ENCODE assay signal across 13 cellular contexts in the genomic region with DNA sequence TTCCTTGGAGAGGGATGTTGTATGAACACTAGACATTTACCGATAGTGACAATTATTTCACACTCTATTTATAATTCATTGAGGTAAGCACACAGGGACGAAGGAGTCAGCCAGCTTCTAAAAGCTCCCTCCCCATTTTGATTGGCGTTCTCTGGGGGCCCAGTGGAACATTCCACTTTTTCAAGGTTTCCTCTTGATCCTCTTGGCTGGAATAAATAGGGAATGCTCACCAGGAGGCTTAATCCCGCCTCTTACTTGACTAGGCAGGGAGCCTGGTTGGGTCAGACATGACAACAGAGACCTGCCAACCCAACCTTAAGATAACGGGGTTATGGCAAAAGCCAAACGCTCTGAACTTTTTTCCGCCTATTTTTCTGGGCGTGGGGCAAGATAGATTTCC. TPM values are rescaled to one million over a fixed set of nuclear protein-coding genes. Genes with fewer than 3 reads are reported as not detected.
DNase-seq lines count a peak whose midpoint lies in the region; ATAC-seq, FAIRE-seq and TF ChIP-seq lines count a peak whose summit lies in the region.
"Had no signal": no experiment of that assay in that cellular context is flagged by ENCODE, and none has a peak within 500 bp of the region (broad histone marks: within the 10 kb centered on the region; RNA-seq: fewer than 3 reads in every experiment).

No MANE protein-coding gene starts in this region.

- H2AFZ ChIP-seq in astrocyte (ENCODE audit: low read depth, low read length) = no peak overlapping the region

- CTCF ChIA-PET in activated CD4-positive, alpha-beta T cell treated with anti-CD3 and anti-CD28 coated beads, Interleukin-2, amount 10 ng/mL, durations not matched to agents 7 days and 5 days (lab: Charles Lee) = interaction anchor here (0.6 kb wide), 1 partner anchor 28 kb away, joined by 3 read pairs; no protein-coding TSS in a partner anchor

- H3K4me3 ChIP-seq in astrocyte (ENCODE audit: insufficient read depth, low read depth, low read length) (no peak overlapping the region), iPS-20b (ENCODE audit: low read length) (peak overlapping the region; percentile 62; the same call in 1 of the 2 replicates), stomach smooth muscle (ENCODE audit: low read length in 2 of 2) (peak overlapping the region in 1 of 2 donors; percentile 72)

- no peaks in the 10 kb centered on the region for H3K9me3 ChIP-seq in astrocyte (ENCODE audit: insufficient read depth, low read depth, low read length)
- no peaks in the 10 kb centered on the region for H3K9me3 ChIP-seq in iPS-20b (ENCODE audit: insufficient read depth, low read depth, low read length)
- no peaks in the 10 kb centered on the region for H3K9me3 ChIP-seq in stomach smooth muscle (ENCODE audit: control insufficient read depth in 2 of 2, low read length in 2 of 2)
- H3K9me3 ChIP-seq: sigmoid colon had no signal

- no peak overlapping the region for H3K9ac ChIP-seq in astrocyte (ENCODE audit: low read length)
- no peak overlapping the region for H3K9ac ChIP-seq in iPS-20b (ENCODE audit: low read depth, low read length)
- H3K9ac ChIP-seq in stomach smooth muscle (ENCODE audit: low read length in 2 of 2) = no peak overlapping the region

- H3K79me2 ChIP-seq in astrocyte (ENCODE audit: insufficient read depth, low read length) = no peaks in the 10 kb centered on the region

- POLR2A ChIA-PET in activated CD4-positive, alpha-beta T cell treated with anti-CD3 and anti-CD28 coated beads, Interleukin-2, amount 10 ng/mL, durations not matched to agents 7 days and 5 days (lab: Charles Lee) = no interaction called here

- H3K36me3 Mint-ChIP-seq in activated CD4-positive, alpha-beta T cell treated with anti-CD3 and anti-CD28 coated beads, Interleukin-2, amount 10 ng/mL, durations not matched to agents 7 days and 5 days (ENCODE audit: low read depth) = no peaks in the 10 kb centered on the region
- no peaks in the 10 kb centered on the region for H3K36me3 Mint-ChIP-seq in astrocyte (ENCODE audit: low read depth, unreplicated experiment)

- H3K4me1 Mint-ChIP-seq in activated CD4-positive, alpha-beta T cell treated with anti-CD3 and anti-CD28 coated beads, Interleukin-2, amount 10 ng/mL, durations not matched to agents 7 days and 5 days = peaks cover 14% of the 10 kb centered on the region
- peaks cover 4% of the 10 kb centered on the region for H3K4me1 Mint-ChIP-seq in astrocyte (ENCODE audit: low read depth, unreplicated experiment)

- H3K4me2 ChIP-seq in astrocyte (ENCODE audit: low read length) = peak overlapping the region; percentile 82

- H3K27ac ChIP-seq in astrocyte (ENCODE audit: low read depth, low read length) = no peak overlapping the region
- H3K27ac ChIP-seq in iPS-20b (ENCODE audit: low read length) = no peak overlapping the region
- peak overlapping the region; percentile 11 for H3K27ac ChIP-seq in stomach smooth muscle (ENCODE audit: low read length)
- H3K27ac ChIP-seq: RWPE1 had no signal

- DNase-seq in activated CD4-positive, alpha-beta T cell treated with anti-CD3 and anti-CD28 coated beads, Interleukin-2, amount 10 ng/mL, durations not matched to agents 7 days and 5 days = no peak
- DNase-seq in activated CD4-positive, alpha-beta T cell treated with anti-CD3 and anti-CD28 coated beads for 1 hour = no peak
- DNase-seq in astrocyte (ENCODE audit: low read depth) (no peak), sciatic nerve (ENCODE audit: low spot score) (no peak), HT-29 (ENCODE audit: low spot score) (no peak)
- DNase-seq: IMR-90; NCI-H226; sigmoid colon; stimulated activated CD8-positive, alpha-beta memory T cell treated with anti-CD3 and anti-CD28 coated beads, Interleukin-4, amount 100 ng/mL, for 48 hours had no signal

- H3K4me1 ChIP-seq in astrocyte (ENCODE audit: insufficient read depth, low read length) (peaks cover 7% of the 10 kb centered on the region), iPS-20b (ENCODE audit: insufficient read depth, low read length) (peaks cover 3% of the 10 kb centered on the region; the same call in 1 of the 2 replicates), stomach smooth muscle (ENCODE audit: control insufficient read depth, insufficient read depth, low read length) (peaks cover 15% of the 10 kb centered on the region)

- intact Hi-C loops in sciatic nerve (cut with DNase I) = no loop called here

- H3K27ac Mint-ChIP-seq in activated CD4-positive, alpha-beta T cell treated with anti-CD3 and anti-CD28 coated beads, Interleukin-2, amount 10 ng/mL, durations not matched to agents 7 days and 5 days = no peak overlapping the region
- H3K27ac Mint-ChIP-seq in astrocyte (ENCODE audit: unreplicated experiment) = no peak overlapping the region

- H3K36me3 ChIP-seq in astrocyte (ENCODE audit: insufficient read depth, low read length) = no peaks in the 10 kb centered on the region
- no peaks in the 10 kb centered on the region for H3K36me3 ChIP-seq in iPS-20b (ENCODE audit: insufficient read depth, low read depth, low read length)
- no peaks in the 10 kb centered on the region for H3K36me3 ChIP-seq in stomach smooth muscle (ENCODE audit: control insufficient read depth in 2 of 2, insufficient read depth in 2 of 2, low read length in 2 of 2)
- H3K36me3 ChIP-seq: sigmoid colon had no signal

- ATAC-seq in sciatic nerve (no peak), GM18511 (IDR thresholded peaks at IDR 0.05; ENCODE audit: unreplicated experiment) (no peak)

- H3K27me3 Mint-ChIP-seq in activated CD4-positive, alpha-beta T cell treated with anti-CD3 and anti-CD28 coated beads, Interleukin-2, amount 10 ng/mL, durations not matched to agents 7 days and 5 days = peaks cover 41% of the 10 kb centered on the region
- H3K27me3 Mint-ChIP-seq in astrocyte (ENCODE audit: low read depth, unreplicated experiment) = peaks cover 24% of the 10 kb centered on the region

- no peak for FAIRE-seq in astrocyte (lab: Jason Lieb, UNC)

- no peaks in the 10 kb centered on the region for H3K9me3 Mint-ChIP-seq in activated CD4-positive, alpha-beta T cell treated with anti-CD3 and anti-CD28 coated beads, Interleukin-2, amount 10 ng/mL, durations not matched to agents 7 days and 5 days
- peaks cover 2% of the 10 kb centered on the region for H3K9me3 Mint-ChIP-seq in astrocyte (ENCODE audit: unreplicated experiment)

- no peak for TF ChIP-seq CTCF in astrocyte (IDR thresholded peaks at IDR 0.05; ENCODE audit: insufficient read depth, low read depth, low read length)

- peaks cover 19% of the 10 kb centered on the region for H3K27me3 ChIP-seq in astrocyte (ENCODE audit: insufficient read depth, low read length)
- peaks cover 34% of the 10 kb centered on the region for H3K27me3 ChIP-seq in iPS-20b (ENCODE audit: insufficient read depth, low read length)
- peaks cover 2 to 26% of the 10 kb centered on the region in 2 donors for H3K27me3 ChIP-seq in stomach smooth muscle (ENCODE audit: control insufficient read depth in 1 of 2, insufficient read depth in 2 of 2, low read length in 2 of 2)

- peak overlapping the region; percentile 42 for H3K4me3 Mint-ChIP-seq in activated CD4-positive, alpha-beta T cell treated with anti-CD3 and anti-CD28 coated beads, Interleukin-2, amount 10 ng/mL, durations not matched to agents 7 days and 5 days
- H3K4me3 Mint-ChIP-seq in astrocyte (ENCODE audit: unreplicated experiment) = peak overlapping the region; percentile 79

- no peaks in the 10 kb centered on the region for H4K20me1 ChIP-seq in astrocyte (ENCODE audit: insufficient read depth, low read length)

RNA-seq across cellular contexts. Expression of a gene that starts 1.0 kb away (rescaled TPM):
- total RNA-seq in activated CD4-positive, alpha-beta T cell treated with anti-CD3 and anti-CD28 coated beads, Interleukin-2, amount 10 ng/mL, durations not matched to agents 7 days and 5 days = not detected
- total RNA-seq in astrocyte = 0.89 and 0.99 TPM in 2 replicates
- total RNA-seq in sciatic nerve = 0.58 TPM
- not detected in 2 replicates for total RNA-seq in HT-29 (2014; rRNA removed; shearing (Covaris generic))
